8 cellular contexts compared by ENCODE assay signal in the genomic region with DNA sequence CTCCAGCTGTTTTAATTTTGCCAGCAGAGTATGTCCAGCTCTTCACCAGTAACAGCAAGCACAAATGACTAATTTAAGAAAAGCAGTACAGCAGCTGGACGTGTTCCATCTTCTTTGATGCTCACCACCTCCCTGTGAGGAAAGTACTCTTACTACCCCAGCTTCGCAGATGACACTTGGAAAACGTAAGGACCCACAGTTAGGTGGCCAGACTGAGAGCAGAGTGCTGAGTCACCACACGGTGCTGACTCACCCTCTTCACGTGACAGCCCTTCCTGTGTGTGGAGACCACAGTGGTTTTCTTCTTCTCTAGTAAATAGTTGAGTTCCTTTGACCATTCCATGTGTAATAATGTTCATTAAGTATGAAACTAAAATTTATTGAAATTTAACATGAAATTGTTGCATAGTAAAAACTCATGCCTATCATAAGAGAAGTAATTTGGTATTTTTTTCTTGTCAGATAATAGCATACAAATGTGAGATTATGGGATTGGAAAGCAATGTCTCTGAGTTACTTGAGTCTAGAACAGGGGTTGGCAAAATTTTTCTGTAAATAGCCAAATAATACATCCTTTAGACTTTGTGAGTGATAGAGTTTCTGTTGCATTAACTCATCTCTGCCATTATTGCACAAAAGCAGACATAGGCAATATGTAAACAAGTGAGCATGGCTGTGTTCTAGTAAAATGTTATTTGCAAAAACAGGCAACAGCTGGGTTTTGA.
DNase-seq lines count a peak whose midpoint lies in the region; ATAC-seq and TF ChIP-seq lines count a peak whose summit lies in the region.

No MANE protein-coding gene starts in this region.

- peak; percentile 92 for DNase-seq in A673 (ENCODE audit: low spot score)
- peak; percentile 84 for DNase-seq in NCI-H446 treated with DMSO at 0.1 percent for 48 hours (lab: John Stamatoyannopoulos, UW)
- peak; percentile 63 for DNase-seq in activated CD4-positive, alpha-beta T cell treated with anti-CD3 and anti-CD28 coated beads, Interleukin-2, amount 10 ng/mL, durations not matched to agents 7 days and 5 days
- peak in 9 of 10 donors; percentile 62 to 91 (median 72) for DNase-seq in dorsolateral prefrontal cortex
- no peak for DNase-seq in memory B cell (ENCODE audit: low spot score in 2 of 2)
- DNase-seq in stimulated activated CD8-positive, alpha-beta memory T cell treated with anti-CD3 and anti-CD28 coated beads, Interleukin-15, amount 100 ng/mL, for 24 hours (ENCODE audit: low read depth) = peak; percentile 23

- POLR2A ChIA-PET in A673 (lab: Charles Lee; ENCODE audit: low non-redundant PET) = no interaction called here
- POLR2A ChIA-PET in activated CD4-positive, alpha-beta T cell treated with anti-CD3 and anti-CD28 coated beads, Interleukin-2, amount 10 ng/mL, durations not matched to agents 7 days and 5 days (lab: Charles Lee) = no interaction called here

- H3K4me3 Mint-ChIP-seq in activated CD4-positive, alpha-beta T cell treated with anti-CD3 and anti-CD28 coated beads, Interleukin-2, amount 10 ng/mL, durations not matched to agents 7 days and 5 days = no peak overlapping the region
- H3K4me3 Mint-ChIP-seq in memory B cell = no peak overlapping the region

- H3K27me3 Mint-ChIP-seq in activated CD4-positive, alpha-beta T cell treated with anti-CD3 and anti-CD28 coated beads, Interleukin-2, amount 10 ng/mL, durations not matched to agents 7 days and 5 days = no peaks in the 10 kb centered on the region
- no peaks in the 10 kb centered on the region for H3K27me3 Mint-ChIP-seq in memory B cell

- peak overlapping the region; percentile 80 for H3K27ac ChIP-seq in A673 (ENCODE audit: low read depth, low read length, poor library complexity, severe bottlenecking)
- peak overlapping the region in 35 of 59 donors; percentile 2 to 76 (median 55) for H3K27ac ChIP-seq in dorsolateral prefrontal cortex

- ATAC-seq in GM18519 (IDR thresholded peaks at IDR 0.05; ENCODE audit: low FRiP score, unreplicated experiment) (peak; percentile 97), HG03025 (IDR thresholded peaks at IDR 0.05; ENCODE audit: low FRiP score, unreplicated experiment) (peak; percentile 98), memory B cell (ENCODE audit: low read depth) (peak; percentile 63)

- TSS peak; percentile 57 for BruUV-seq in A673 (replicated peaks; lab: Mats Ljungman, UMichigan)

- peaks cover 6% of the 10 kb centered on the region for H3K36me3 Mint-ChIP-seq in activated CD4-positive, alpha-beta T cell treated with anti-CD3 and anti-CD28 coated beads, Interleukin-2, amount 10 ng/mL, durations not matched to agents 7 days and 5 days (ENCODE audit: low read depth)
- peaks cover 2% of the 10 kb centered on the region for H3K36me3 Mint-ChIP-seq in memory B cell

- no peaks in the 10 kb centered on the region for H3K36me3 ChIP-seq in A673 (ENCODE audit: insufficient read depth, low read length, poor library complexity, severe bottlenecking)

- H3K27ac Mint-ChIP-seq in activated CD4-positive, alpha-beta T cell treated with anti-CD3 and anti-CD28 coated beads, Interleukin-2, amount 10 ng/mL, durations not matched to agents 7 days and 5 days = peak overlapping the region; percentile 73
- no peak overlapping the region for H3K27ac Mint-ChIP-seq in memory B cell

- peaks cover 40% of the 10 kb centered on the region for H3K4me1 Mint-ChIP-seq in activated CD4-positive, alpha-beta T cell treated with anti-CD3 and anti-CD28 coated beads, Interleukin-2, amount 10 ng/mL, durations not matched to agents 7 days and 5 days
- H3K4me1 Mint-ChIP-seq in memory B cell = peaks cover 12% of the 10 kb centered on the region

- no peak for TF ChIP-seq CTCF in A673 (conservative IDR thresholded peaks at IDR 0.05; ENCODE audit: low read depth, low read length)
- TF ChIP-seq CTCF in dorsolateral prefrontal cortex (IDR thresholded peaks at IDR 0.05 in 54 of 56, conservative IDR thresholded peaks at IDR 0.05 in 2 of 56; ENCODE audit: low read depth in 1 of 56, partially characterized antibody in 56 of 56) = peak in 1 of 56 donors; percentile 10

- CTCF ChIA-PET in A673 (lab: Charles Lee) = interaction anchor here (0.5 to 0.8 kb wide), 2 partner anchors 25 to 107 kb away, joined by 3 to 4 read pairs; no protein-coding TSS in a partner anchor
- CTCF ChIA-PET in activated CD4-positive, alpha-beta T cell treated with anti-CD3 and anti-CD28 coated beads, Interleukin-2, amount 10 ng/mL, durations not matched to agents 7 days and 5 days (lab: Charles Lee) = interaction anchor here (0.8 to 2.3 kb wide), 3 partner anchors 19 to 77 kb away, joined by 3 to 6 read pairs (median 5); a partner anchor contains a TSS

- H3K9me3 Mint-ChIP-seq in activated CD4-positive, alpha-beta T cell treated with anti-CD3 and anti-CD28 coated beads, Interleukin-2, amount 10 ng/mL, durations not matched to agents 7 days and 5 days = no peaks in the 10 kb centered on the region
- H3K9me3 Mint-ChIP-seq in memory B cell = no peaks in the 10 kb centered on the region

- intact Hi-C loops in A673 (cut with micrococcal nuclease; ENCODE audit: unreplicated experiment) (no loop called here), dorsolateral prefrontal cortex (cut with DNase I) (no loop called here)

- no peaks in the 10 kb centered on the region for H3K27me3 ChIP-seq in A673 (replicated peaks; ENCODE audit: insufficient read depth, low read depth, low read length, poor library complexity)
- H3K27me3 ChIP-seq in dorsolateral prefrontal cortex = no peaks in the 10 kb centered on the region

- H3K4me3 ChIP-seq in A673 (ENCODE audit: low read depth, low read length, poor library complexity, severe bottlenecking) (no peak overlapping the region), dorsolateral prefrontal cortex (peak overlapping the region in 5 of 59 donors; percentile 2 to 14 (median 8))

- H3K9me3 ChIP-seq in A673 (ENCODE audit: low read depth, low read length, poor library complexity, severe bottlenecking) = no peaks in the 10 kb centered on the region

- H3K4me1 ChIP-seq in A673 (ENCODE audit: insufficient read depth, low read length, poor library complexity, severe bottlenecking) = peaks cover 81% of the 10 kb centered on the region

Comparison
In these comparisons a context has a peak if more than half of its experiments do, and no peak if none do; other contexts are left out.
1. DNase-seq: peak in A673 (single experiment), NCI-H446 treated with DMSO at 0.1 percent for 48 hours (single experiment), activated CD4-positive, alpha-beta T cell treated with anti-CD3 and anti-CD28 coated beads, Interleukin-2, amount 10 ng/mL, durations not matched to agents 7 days and 5 days (single experiment), dorsolateral prefrontal cortex (9 of 10) and stimulated activated CD8-positive, alpha-beta memory T cell treated with anti-CD3 and anti-CD28 coated beads, Interleukin-15, amount 100 ng/mL, for 24 hours (single experiment); none in memory B cell (0 of 2).
2. Peak in every context shown above with its lines, with median percentiles within 50 percentile points of each other: ATAC-seq.